8 cellular contexts compared by ENCODE assay signal in genomic region chr6:30556964-30557682, GRCh38. TPM values are rescaled to one million over a fixed set of nuclear protein-coding genes. Genes with fewer than 3 reads are reported as not detected.
DNase-seq lines count a peak whose midpoint lies in the region; ATAC-seq and TF ChIP-seq lines count a peak whose summit lies in the region.

PRR3 (plus strand) TSS chr6:30557295; CDS start chr6:30557345, 50 bp downstream.

- peaks cover 61% of the 10 kb centered on the region for H3K36me3 ChIP-seq in OCI-LY7 (ENCODE audit: insufficient read depth, low read length)
- peaks cover 0 to 17% of the 10 kb centered on the region in 2 donors for H3K36me3 ChIP-seq in esophagus (ENCODE audit: control insufficient read depth in 2 of 2, insufficient read depth in 2 of 2, low read length in 1 of 2)
- H3K36me3 ChIP-seq in muscle layer of duodenum (ENCODE audit: control insufficient read depth in 1 of 2, insufficient read depth in 2 of 2, low read length in 2 of 2): peaks cover 28% of the 10 kb centered on the region in 2 donors

- 0% methylated on average over 40 of the region's 40 CpGs for WGBS in esophagus, 2 donors

- peak; percentile 87 for DNase-seq in DMS153 (lab: John Stamatoyannopoulos, UW)
- peak; percentile 54 for DNase-seq in HuH-7.5 (ENCODE audit: low spot score)
- DNase-seq in OCI-LY7 (ENCODE audit: low spot score): peak; percentile 90
- peak; percentile 62 for DNase-seq in activated T-cell treated with anti-CD3 and anti-CD28 coated beads for 4 hours

- ATAC-seq in GM21526 (IDR thresholded peaks at IDR 0.05; ENCODE audit: low FRiP score, unreplicated experiment): peak; percentile 48
- peak; percentile 87 for ATAC-seq in stimulated activated memory B cell treated with anti-CD40 and anti-IgM and Interleukin-4, amounts not matched to agents 10 μg/mL and 1 μg/mL and 100 μg/mL, for 72 hours

- POLR2A ChIA-PET in OCI-LY7 (lab: Charles Lee): interaction anchor here (0.6 to 1.3 kb wide), 4 partner anchors 9 to 40 kb away, joined by 3 to 11 read pairs (median 3); partner anchors contain the start of gene ABCF1

- H3K4me3 Mint-ChIP-seq in stimulated activated memory B cell treated with anti-CD40 and anti-IgM and Interleukin-4, amounts not matched to agents 10 μg/mL and 1 μg/mL and 100 μg/mL, for 72 hours: peak within 1 kb of the TSS; percentile 97

- no peaks in the 10 kb centered on the region for H3K9me2 ChIP-seq in OCI-LY7 (ENCODE audit: insufficient read depth, low read length)

- no TSS peak for BruUV-seq in OCI-LY7 (replicated peaks; lab: Mats Ljungman, UMichigan)

- H3K4me2 ChIP-seq in OCI-LY7 (ENCODE audit: low read length): peak within 1 kb of the TSS; percentile 81

- peak within 1 kb of the TSS; percentile 89 for H3K27ac ChIP-seq in OCI-LY7 (ENCODE audit: low read depth, low read length, poor library complexity, severe bottlenecking)
- peak within 1 kb of the TSS; percentile 94 to 99 for H3K27ac ChIP-seq in esophagus (ENCODE audit: low read depth in 2 of 2, low read length in 1 of 2)
- H3K27ac ChIP-seq in muscle layer of duodenum (ENCODE audit: low read length): peak within 1 kb of the TSS; percentile 95

- H3K9me3 ChIP-seq in OCI-LY7 (ENCODE audit: low read length) (no peaks in the 10 kb centered on the region), esophagus (ENCODE audit: control insufficient read depth in 2 of 2, insufficient read depth in 1 of 2, low read depth in 1 of 2, low read length in 1 of 2) (no peaks in the 10 kb centered on the region), muscle layer of duodenum (ENCODE audit: control insufficient read depth in 1 of 2, low read length in 2 of 2) (no peaks in the 10 kb centered on the region)

- H4K20me1 ChIP-seq in OCI-LY7 (ENCODE audit: insufficient read depth, low read length): peaks cover 12% of the 10 kb centered on the region

- H3K79me2 ChIP-seq in OCI-LY7 (ENCODE audit: insufficient read depth, low read depth, low read length): peaks cover 37% of the 10 kb centered on the region

- no peaks in the 10 kb centered on the region for H3K27me3 Mint-ChIP-seq in stimulated activated memory B cell treated with anti-CD40 and anti-IgM and Interleukin-4, amounts not matched to agents 10 μg/mL and 1 μg/mL and 100 μg/mL, for 72 hours

- intact Hi-C loops in OCI-LY7 (cut with micrococcal nuclease; ENCODE audit: unreplicated experiment): loop anchor here (2.0 to 5.0 kb wide), 5 partner anchors 14 to 350 kb away; partner anchors contain the start of genes ABCF1, FLOT1, GTF2H4 and IER3

- H2AFZ ChIP-seq in OCI-LY7 (ENCODE audit: low read length): peak within 1 kb of the TSS; percentile 70; the same call in 1 of the 2 replicates

- H3K9me3 Mint-ChIP-seq in stimulated activated memory B cell treated with anti-CD40 and anti-IgM and Interleukin-4, amounts not matched to agents 10 μg/mL and 1 μg/mL and 100 μg/mL, for 72 hours: no peaks in the 10 kb centered on the region

- CTCF ChIA-PET in OCI-LY7 (lab: Charles Lee; ENCODE audit: unreplicated experiment): interaction anchor here (0.6 kb wide), 1 partner anchor 122 kb away, joined by 3 read pairs; no protein-coding TSS in a partner anchor

- H3K27me3 ChIP-seq in esophagus (ENCODE audit: control insufficient read depth in 1 of 2, insufficient read depth in 2 of 2, low read length in 2 of 2) (no peaks in the 10 kb centered on the region), muscle layer of duodenum (ENCODE audit: low read depth, low read length) (no peaks in the 10 kb centered on the region)

- TF ChIP-seq CTCF in OCI-LY7 (conservative IDR thresholded peaks at IDR 0.05; ENCODE audit: low read length): no peak

- peaks cover 39% of the 10 kb centered on the region for H3K4me1 Mint-ChIP-seq in stimulated activated memory B cell treated with anti-CD40 and anti-IgM and Interleukin-4, amounts not matched to agents 10 μg/mL and 1 μg/mL and 100 μg/mL, for 72 hours

- H3K4me3 ChIP-seq in OCI-LY7 (ENCODE audit: low read depth, low read length, poor library complexity, severe bottlenecking) (peak within 1 kb of the TSS; percentile 84), esophagus (ENCODE audit: low read depth in 1 of 2, low read length in 2 of 2) (peak within 1 kb of the TSS; percentile 82 to 95), muscle layer of duodenum (ENCODE audit: low read depth in 1 of 2, low read length in 2 of 2) (peak within 1 kb of the TSS; percentile 99)

- H3K4me1 ChIP-seq in OCI-LY7 (ENCODE audit: insufficient read depth, low read length, poor library complexity, severe bottlenecking): peaks cover 18% of the 10 kb centered on the region
- peaks cover 0 to 4% of the 10 kb centered on the region in 2 donors for H3K4me1 ChIP-seq in esophagus (ENCODE audit: control insufficient read depth in 2 of 2, insufficient read depth in 2 of 2, low read length in 1 of 2)
- peaks cover 7 to 14% of the 10 kb centered on the region in 2 donors for H3K4me1 ChIP-seq in muscle layer of duodenum (ENCODE audit: control insufficient read depth in 1 of 2, insufficient read depth in 2 of 2, low read length in 2 of 2)

- H3K36me3 Mint-ChIP-seq in stimulated activated memory B cell treated with anti-CD40 and anti-IgM and Interleukin-4, amounts not matched to agents 10 μg/mL and 1 μg/mL and 100 μg/mL, for 72 hours: peaks cover 33% of the 10 kb centered on the region

- peak within 1 kb of the TSS; percentile 97 for H3K27ac Mint-ChIP-seq in stimulated activated memory B cell treated with anti-CD40 and anti-IgM and Interleukin-4, amounts not matched to agents 10 μg/mL and 1 μg/mL and 100 μg/mL, for 72 hours

RNA-seq across cellular contexts. Expression of gene PRR3, which starts in this region (rescaled TPM):
- total RNA-seq in OCI-LY7 (2014; rRNA removed; shearing (Covaris generic)): 16.7 and 25.2 TPM in 2 replicates
- 34.9 and 36.3 TPM in 2 replicates for total RNA-seq in OCI-LY7 (2022)
- 1 to 10 TPM; 3.7 to 4.8 TPM for polyA plus RNA-seq in esophagus

Comparison
In these comparisons a context has a peak if more than half of its experiments do, and no peak if none do; other contexts are left out.
1. Peak in every context shown above with its lines: DNase-seq, ATAC-seq, H3K4me3 ChIP-seq and H3K27ac ChIP-seq.